Comparison of ENCODE assay signal across 8 cellular contexts in genomic region chr19:34962945-34963530, GRCh38. TPM values are rescaled to one million over a fixed set of nuclear protein-coding genes. Genes with fewer than 3 reads are reported as not detected.
A peak's percentile ranks its signal among the peaks of the same experiment; 100 is the strongest.
DNase-seq lines count a peak whose midpoint lies in the region; TF ChIP-seq lines count a peak whose summit lies in the region.

No MANE protein-coding gene starts in this region.

- H3K79me2 ChIP-seq in hepatocyte = peaks cover 35% of the 10 kb centered on the region
- peaks cover 16% of the 10 kb centered on the region for H3K79me2 ChIP-seq in smooth muscle cell (ENCODE audit: low read depth)

- H3K27me3 ChIP-seq in hepatocyte = no peaks in the 10 kb centered on the region
- no peaks in the 10 kb centered on the region for H3K27me3 ChIP-seq in smooth muscle cell (ENCODE audit: low read depth)

- H2AFZ ChIP-seq in hepatocyte (peak overlapping the region; percentile 91), smooth muscle cell (ENCODE audit: low read depth) (peak overlapping the region; percentile 98)

- H3K9ac ChIP-seq in smooth muscle cell (ENCODE audit: low read depth) = peak overlapping the region; percentile 64

- peaks cover 62% of the 10 kb centered on the region for H3K36me3 Mint-ChIP-seq in activated CD4-positive, alpha-beta T cell treated with anti-CD3 and anti-CD28 coated beads, Interleukin-2, amount 10 ng/mL, durations not matched to agents 7 days and 5 days (ENCODE audit: low read depth)
- H3K36me3 Mint-ChIP-seq in activated T-helper 1 cell treated with anti-CD3 and anti-CD28 coated beads, Interleukin-12 subunit alpha, Interleukin-12 subunit beta, Interleukin-2, Interleukin-4 antibody, amounts not matched to agents 30 ng/mL and 10 ng/mL and 1 ng/mL, durations not matched to agents 14 hours and 24 hours and 36 hours (ENCODE audit: low read depth) = peaks cover 52% of the 10 kb centered on the region

- peak overlapping the region; percentile 94 for H3K27ac Mint-ChIP-seq in activated CD4-positive, alpha-beta T cell treated with anti-CD3 and anti-CD28 coated beads, Interleukin-2, amount 10 ng/mL, durations not matched to agents 7 days and 5 days
- H3K27ac Mint-ChIP-seq in activated T-helper 1 cell treated with anti-CD3 and anti-CD28 coated beads, Interleukin-12 subunit alpha, Interleukin-12 subunit beta, Interleukin-2, Interleukin-4 antibody, amounts not matched to agents 30 ng/mL and 10 ng/mL and 1 ng/mL, durations not matched to agents 14 hours and 24 hours and 36 hours = peak overlapping the region; percentile 83

- H3K4me2 ChIP-seq in hepatocyte = peak overlapping the region; percentile 93
- H3K4me2 ChIP-seq in smooth muscle cell = peak overlapping the region; percentile 99

- H3K9me3 Mint-ChIP-seq in activated CD4-positive, alpha-beta T cell treated with anti-CD3 and anti-CD28 coated beads, Interleukin-2, amount 10 ng/mL, durations not matched to agents 7 days and 5 days = peaks cover 71% of the 10 kb centered on the region
- peaks cover 63% of the 10 kb centered on the region for H3K9me3 Mint-ChIP-seq in activated T-helper 1 cell treated with anti-CD3 and anti-CD28 coated beads, Interleukin-12 subunit alpha, Interleukin-12 subunit beta, Interleukin-2, Interleukin-4 antibody, amounts not matched to agents 30 ng/mL and 10 ng/mL and 1 ng/mL, durations not matched to agents 14 hours and 24 hours and 36 hours

- no peaks in the 10 kb centered on the region for H3K9me2 ChIP-seq in hepatocyte (replicated peaks; ENCODE audit: insufficient read depth)

- DNase-seq in activated CD4-positive, alpha-beta T cell treated with anti-CD3 and anti-CD28 coated beads, Interleukin-2, amount 10 ng/mL, durations not matched to agents 7 days and 5 days = no peak
- DNase-seq in activated CD4-positive, alpha-beta T cell treated with anti-CD3 and anti-CD28 coated beads, Interleukin-2, amount 50 U/mL, for 48 hours = no peak
- no peak for DNase-seq in activated T-helper 1 cell treated with anti-CD3 and anti-CD28 coated beads, Interleukin-12 subunit alpha, Interleukin-12 subunit beta, Interleukin-2, Interleukin-4 antibody, amounts not matched to agents 30 ng/mL and 10 ng/mL and 1 ng/mL, durations not matched to agents 14 hours and 24 hours and 36 hours (ENCODE audit: low spot score)
- DNase-seq in hepatocyte (ENCODE audit: low spot score) (no peak), smooth muscle cell (lab: John Stamatoyannopoulos, UW; ENCODE audit: unreplicated experiment) (no peak), NCI-H2107 (lab: John Stamatoyannopoulos, UW) (no peak), Ammon's horn (ENCODE audit: low spot score) (no peak), DMS153 (lab: John Stamatoyannopoulos, UW) (no peak)

- TF ChIP-seq CTCF in hepatocyte (IDR thresholded peaks at IDR 0.05; ENCODE audit: poor library complexity) (no peak), smooth muscle cell (IDR thresholded peaks at IDR 0.05; ENCODE audit: borderline replicate concordance, insufficient read depth, poor library complexity, severe bottlenecking) (no peak)

- peaks cover 18% of the 10 kb centered on the region for H3K9me3 ChIP-seq in hepatocyte (ENCODE audit: low read depth)
- peaks cover 15% of the 10 kb centered on the region for H3K9me3 ChIP-seq in smooth muscle cell (replicated peaks; ENCODE audit: low read depth)

- 30% methylated on average over 9 of the region's 9 CpGs for WGBS in hepatocyte (ENCODE audit: low lambda C conversion rate, missing lambda C conversion rate)
- 43% methylated on average over 9 of the region's 9 CpGs for WGBS in smooth muscle cell (ENCODE audit: low lambda C conversion rate)

- H3K27ac ChIP-seq in hepatocyte (peak overlapping the region; percentile 44), smooth muscle cell (ENCODE audit: low read depth) (no peak overlapping the region)

- H3K36me3 ChIP-seq in hepatocyte (replicated peaks; ENCODE audit: insufficient read depth, low read depth) (peaks cover 11% of the 10 kb centered on the region), smooth muscle cell (ENCODE audit: low read depth) (peaks cover 14% of the 10 kb centered on the region)

- POLR2A ChIA-PET in activated CD4-positive, alpha-beta T cell treated with anti-CD3 and anti-CD28 coated beads, Interleukin-2, amount 10 ng/mL, durations not matched to agents 7 days and 5 days (lab: Charles Lee) = no interaction called here

- H3F3A ChIP-seq in smooth muscle cell (ENCODE audit: low read depth) = no peaks in the 10 kb centered on the region

- no peaks in the 10 kb centered on the region for H3K27me3 Mint-ChIP-seq in activated CD4-positive, alpha-beta T cell treated with anti-CD3 and anti-CD28 coated beads, Interleukin-2, amount 10 ng/mL, durations not matched to agents 7 days and 5 days
- H3K27me3 Mint-ChIP-seq in activated T-helper 1 cell treated with anti-CD3 and anti-CD28 coated beads, Interleukin-12 subunit alpha, Interleukin-12 subunit beta, Interleukin-2, Interleukin-4 antibody, amounts not matched to agents 30 ng/mL and 10 ng/mL and 1 ng/mL, durations not matched to agents 14 hours and 24 hours and 36 hours (ENCODE audit: insufficient read depth) = peaks cover 2% of the 10 kb centered on the region

- peak overlapping the region; percentile 98 for H3K4me3 Mint-ChIP-seq in activated CD4-positive, alpha-beta T cell treated with anti-CD3 and anti-CD28 coated beads, Interleukin-2, amount 10 ng/mL, durations not matched to agents 7 days and 5 days
- H3K4me3 Mint-ChIP-seq in activated T-helper 1 cell treated with anti-CD3 and anti-CD28 coated beads, Interleukin-12 subunit alpha, Interleukin-12 subunit beta, Interleukin-2, Interleukin-4 antibody, amounts not matched to agents 30 ng/mL and 10 ng/mL and 1 ng/mL, durations not matched to agents 14 hours and 24 hours and 36 hours = peak overlapping the region; percentile 91

- H3K4me1 ChIP-seq in hepatocyte (ENCODE audit: insufficient read depth) (no peaks in the 10 kb centered on the region), smooth muscle cell (ENCODE audit: low read depth) (peaks cover 4% of the 10 kb centered on the region)

- CTCF ChIA-PET in activated CD4-positive, alpha-beta T cell treated with anti-CD3 and anti-CD28 coated beads, Interleukin-2, amount 10 ng/mL, durations not matched to agents 7 days and 5 days (lab: Charles Lee) = interaction anchor here (0.9 kb wide), 1 partner anchor 27 kb away, joined by 3 read pairs; no protein-coding TSS in a partner anchor

- intact Hi-C loops in activated T-helper 1 cell treated with anti-CD3 and anti-CD28 coated beads, Interleukin-12 subunit alpha, Interleukin-12 subunit beta, Interleukin-2, Interleukin-4 antibody, amounts not matched to agents 30 ng/mL and 10 ng/mL and 1 ng/mL, durations not matched to agents 14 hours and 24 hours and 36 hours (cut with micrococcal nuclease) = loop anchor here (5.0 kb wide), 2 partner anchors 39 to 191 kb away; partner anchors contain the start of genes GRAMD1A and ZNF599

- H3K4me1 Mint-ChIP-seq in activated CD4-positive, alpha-beta T cell treated with anti-CD3 and anti-CD28 coated beads, Interleukin-2, amount 10 ng/mL, durations not matched to agents 7 days and 5 days = peaks cover 38% of the 10 kb centered on the region
- peaks cover 22% of the 10 kb centered on the region for H3K4me1 Mint-ChIP-seq in activated T-helper 1 cell treated with anti-CD3 and anti-CD28 coated beads, Interleukin-12 subunit alpha, Interleukin-12 subunit beta, Interleukin-2, Interleukin-4 antibody, amounts not matched to agents 30 ng/mL and 10 ng/mL and 1 ng/mL, durations not matched to agents 14 hours and 24 hours and 36 hours (ENCODE audit: low read depth)

- H4K20me1 ChIP-seq in hepatocyte (ENCODE audit: insufficient read depth, poor library complexity, severe bottlenecking) = no peaks in the 10 kb centered on the region
- peaks cover 4% of the 10 kb centered on the region for H4K20me1 ChIP-seq in smooth muscle cell (ENCODE audit: low read depth)

- H3K4me3 ChIP-seq in hepatocyte (peak overlapping the region; percentile 93), smooth muscle cell (peak overlapping the region; percentile 96)

RNA-seq across cellular contexts. Expression of gene ZNF792, which starts 1.0 kb away (rescaled TPM):
- total RNA-seq in activated CD4-positive, alpha-beta T cell treated with anti-CD3 and anti-CD28 coated beads, Interleukin-2, amount 10 ng/mL, durations not matched to agents 7 days and 5 days = 10 to 100 TPM; 14.8 to 15.3 TPM
- 6.5 and 6.8 TPM in 2 replicates for total RNA-seq in activated T-helper 1 cell treated with anti-CD3 and anti-CD28 coated beads, Interleukin-12 subunit alpha, Interleukin-12 subunit beta, Interleukin-2, Interleukin-4 antibody, amounts not matched to agents 30 ng/mL and 10 ng/mL and 1 ng/mL, durations not matched to agents 14 hours and 24 hours and 36 hours
- total RNA-seq in hepatocyte = 9.5 and 10.6 TPM in 2 replicates
- 3.5 and 3.6 TPM in 2 replicates for polyA plus RNA-seq in hepatocyte
- total RNA-seq in smooth muscle cell = 7.1 and 8.8 TPM in 2 replicates
- 2.8 TPM in 2 replicates for polyA plus RNA-seq in smooth muscle cell

RNA-seq across cellular contexts. Expression of gene ZNF30, which starts 36.3 kb away (rescaled TPM):
- 1 to 10 TPM; 4.0 to 4.8 TPM for total RNA-seq in activated CD4-positive, alpha-beta T cell treated with anti-CD3 and anti-CD28 coated beads, Interleukin-2, amount 10 ng/mL, durations not matched to agents 7 days and 5 days
- 3.4 and 4.5 TPM in 2 replicates for total RNA-seq in activated T-helper 1 cell treated with anti-CD3 and anti-CD28 coated beads, Interleukin-12 subunit alpha, Interleukin-12 subunit beta, Interleukin-2, Interleukin-4 antibody, amounts not matched to agents 30 ng/mL and 10 ng/mL and 1 ng/mL, durations not matched to agents 14 hours and 24 hours and 36 hours
- total RNA-seq in hepatocyte (3.0 and 3.2 TPM in 2 replicates), smooth muscle cell (1.2 and 3.0 TPM in 2 replicates)
- polyA plus RNA-seq in hepatocyte (1.1 and 1.2 TPM in 2 replicates), smooth muscle cell (2.3 and 3.1 TPM in 2 replicates)

RNA-seq across cellular contexts. Expression of gene GRAMD1A, which starts 37.1 kb away (rescaled TPM):
- total RNA-seq in activated CD4-positive, alpha-beta T cell treated with anti-CD3 and anti-CD28 coated beads, Interleukin-2, amount 10 ng/mL, durations not matched to agents 7 days and 5 days = 100 to 1,000 TPM; 106 to 114 TPM
- total RNA-seq in activated T-helper 1 cell treated with anti-CD3 and anti-CD28 coated beads, Interleukin-12 subunit alpha, Interleukin-12 subunit beta, Interleukin-2, Interleukin-4 antibody, amounts not matched to agents 30 ng/mL and 10 ng/mL and 1 ng/mL, durations not matched to agents 14 hours and 24 hours and 36 hours = 176 and 189 TPM in 2 replicates
- 34.8 and 35.4 TPM in 2 replicates for total RNA-seq in hepatocyte
- polyA plus RNA-seq in hepatocyte = 80.2 and 92.4 TPM in 2 replicates
- 19.4 and 27.6 TPM in 2 replicates for total RNA-seq in smooth muscle cell
- 59.6 and 74.1 TPM in 2 replicates for polyA plus RNA-seq in smooth muscle cell
